In the genomic region with DNA sequence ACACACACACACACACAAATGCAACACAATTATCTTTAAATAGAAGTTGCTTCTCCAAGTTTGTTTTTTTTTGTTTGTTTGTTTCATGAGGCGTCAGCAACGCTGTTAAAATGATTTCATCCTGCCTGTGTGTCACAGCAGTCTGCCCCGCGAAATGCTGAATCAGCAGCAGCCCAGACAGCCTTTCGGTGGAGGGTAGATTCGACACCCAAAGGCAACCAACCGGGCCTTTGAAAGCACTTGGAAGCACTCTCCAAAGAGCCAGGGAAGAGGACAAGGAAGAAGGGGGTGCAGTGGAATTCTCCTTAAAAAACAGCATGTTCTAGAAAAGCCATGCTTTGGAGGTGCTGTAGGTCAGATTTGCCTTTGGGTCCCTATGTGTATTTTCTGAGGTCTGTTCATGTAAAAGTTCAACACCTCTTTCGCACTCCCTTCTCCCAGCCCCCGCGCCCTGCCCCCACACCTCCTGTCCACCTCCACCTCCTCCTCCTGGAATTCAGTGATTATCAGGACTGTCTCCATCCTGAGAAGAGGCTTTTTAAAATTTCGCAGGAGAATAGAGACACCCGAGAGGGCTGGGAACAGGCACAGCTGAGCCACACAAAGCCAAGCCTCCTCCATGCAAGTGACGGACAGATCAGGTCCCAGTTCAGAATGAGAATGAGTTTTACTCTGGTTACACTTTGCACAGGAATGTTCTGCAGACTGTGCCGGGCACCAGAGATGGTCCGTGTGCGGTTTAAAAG, we compare ENCODE assay signal across 9 cellular contexts.
DNase-seq lines count a peak whose midpoint lies in the region; ATAC-seq, FAIRE-seq and TF ChIP-seq lines count a peak whose summit lies in the region.
"Had no signal": no experiment of that assay in that cellular context is flagged by ENCODE, and none has a peak within 500 bp of the region (broad histone marks: within the 10 kb centered on the region; RNA-seq: fewer than 3 reads in every experiment).

No MANE protein-coding gene starts in this region.

- H3K36me3 ChIP-seq in SK-N-MC (ENCODE audit: insufficient read depth, low read length) = no peaks in the 10 kb centered on the region
- H3K36me3 ChIP-seq in pancreas = no peaks in the 10 kb centered on the region
- H3K36me3 ChIP-seq in ovary = no peaks in the 10 kb centered on the region

- H3K27ac ChIP-seq in SK-N-MC (no peak overlapping the region), pancreas (peak overlapping the region in 3 of 4 donors; percentile 17 to 67 (median 44)), ovary (no peak overlapping the region), foreskin keratinocyte (no peak overlapping the region)

- peak overlapping the region; percentile 47 for H3K4me3 Mint-ChIP-seq in glutamatergic neuron (ENCODE audit: unreplicated experiment)

- H3K27me3 ChIP-seq in pancreas (no peaks in the 10 kb centered on the region), ovary (no peaks in the 10 kb centered on the region), foreskin keratinocyte (no peaks in the 10 kb centered on the region)

- no peaks in the 10 kb centered on the region for H3K36me3 Mint-ChIP-seq in glutamatergic neuron (ENCODE audit: unreplicated experiment)

- H3K4me3 ChIP-seq in SK-N-MC (peak overlapping the region; percentile 53), pancreas (no peak overlapping the region), ovary (no peak overlapping the region)

- intact Hi-C loops in pancreas (cut with DNase I) (no loop called here), ovary (cut with DNase I) (no loop called here)

- no peaks in the 10 kb centered on the region for H3K27me3 Mint-ChIP-seq in glutamatergic neuron (ENCODE audit: unreplicated experiment)

- peaks cover 26% of the 10 kb centered on the region for H3K4me1 Mint-ChIP-seq in glutamatergic neuron (ENCODE audit: low read depth, unreplicated experiment)

- H3K9me3 Mint-ChIP-seq in glutamatergic neuron (ENCODE audit: unreplicated experiment) = no peaks in the 10 kb centered on the region

- ATAC-seq in pancreas (peak; percentile 68 to 83 (median 82)), HG03354 (IDR thresholded peaks at IDR 0.05; ENCODE audit: poor library complexity, severe bottlenecking, unreplicated experiment) (no peak), foreskin keratinocyte (no peak)

- no peak for FAIRE-seq in pancreas (lab: Jason Lieb, UNC)

- no peak for TF ChIP-seq POLR2A in ovary (IDR thresholded peaks at IDR 0.05)

- WGBS in pancreas, 2 donors = 33 to 35% methylated on average over 16 of the region's 16 CpGs
- WGBS in ovary, 3 donors = 39 to 57% (median 41%) methylated on average over 16 of the region's 16 CpGs

- no peaks in the 10 kb centered on the region for H3K9me3 ChIP-seq in SK-N-MC (ENCODE audit: low read depth, low read length)
- H3K9me3 ChIP-seq in pancreas = no peaks in the 10 kb centered on the region
- no peaks in the 10 kb centered on the region for H3K9me3 ChIP-seq in ovary

- DNase-seq in CD1c-positive myeloid dendritic cell (ENCODE audit: extremely low spot score) (peak; percentile 66), SK-N-MC (ENCODE audit: low read depth, low spot score) (no peak), glutamatergic neuron (no peak), pancreas (peak in 4 of 6 donors; percentile 31 to 53 (median 44)), ovary (no peak), GDM1 (lab: John Stamatoyannopoulos, UW) (no peak), foreskin keratinocyte (no peak)
- DNase-seq: SHP77 treated with DMSO at 0.1 percent for 48 hours had no signal

- no peak overlapping the region for H3K27ac Mint-ChIP-seq in glutamatergic neuron (ENCODE audit: unreplicated experiment)

- peak overlapping the region; percentile 22 for H3K9ac ChIP-seq in SK-N-MC (ENCODE audit: insufficient read length)

- no peak for TF ChIP-seq EP300 in ovary (IDR thresholded peaks at IDR 0.05)

- TF ChIP-seq CTCF in glutamatergic neuron (IDR thresholded peaks at IDR 0.05; ENCODE audit: partially characterized antibody, unreplicated experiment) (no peak), pancreas (IDR thresholded peaks at IDR 0.05) (no peak), ovary (IDR thresholded peaks at IDR 0.05) (no peak), foreskin keratinocyte (conservative IDR thresholded peaks at IDR 0.05) (no peak)

- H3K4me1 ChIP-seq in pancreas (peaks cover 0 to 33% (median 12%) of the 10 kb centered on the region in 3 donors), ovary (ENCODE audit: insufficient read depth) (peaks cover 20% of the 10 kb centered on the region), foreskin keratinocyte (peaks cover 19% of the 10 kb centered on the region)

Comparison
In these comparisons a context has a peak if more than half of its experiments do, and no peak if none do; other contexts are left out.
1. DNase-seq: peak in CD1c-positive myeloid dendritic cell (single experiment) and pancreas (4 of 6); none in SK-N-MC (single experiment), glutamatergic neuron (single experiment), ovary (0 of 5), GDM1 (single experiment) and foreskin keratinocyte (0 of 2).
2. H3K27ac ChIP-seq: peak in pancreas (3 of 4); none in SK-N-MC (single experiment), ovary (0 of 2) and foreskin keratinocyte (single experiment).
3. ATAC-seq: peak in pancreas (4 of 4); none in HG03354 (single experiment) and foreskin keratinocyte (single experiment).